ENCODE assay signal across 8 cellular contexts in the genomic region with DNA sequence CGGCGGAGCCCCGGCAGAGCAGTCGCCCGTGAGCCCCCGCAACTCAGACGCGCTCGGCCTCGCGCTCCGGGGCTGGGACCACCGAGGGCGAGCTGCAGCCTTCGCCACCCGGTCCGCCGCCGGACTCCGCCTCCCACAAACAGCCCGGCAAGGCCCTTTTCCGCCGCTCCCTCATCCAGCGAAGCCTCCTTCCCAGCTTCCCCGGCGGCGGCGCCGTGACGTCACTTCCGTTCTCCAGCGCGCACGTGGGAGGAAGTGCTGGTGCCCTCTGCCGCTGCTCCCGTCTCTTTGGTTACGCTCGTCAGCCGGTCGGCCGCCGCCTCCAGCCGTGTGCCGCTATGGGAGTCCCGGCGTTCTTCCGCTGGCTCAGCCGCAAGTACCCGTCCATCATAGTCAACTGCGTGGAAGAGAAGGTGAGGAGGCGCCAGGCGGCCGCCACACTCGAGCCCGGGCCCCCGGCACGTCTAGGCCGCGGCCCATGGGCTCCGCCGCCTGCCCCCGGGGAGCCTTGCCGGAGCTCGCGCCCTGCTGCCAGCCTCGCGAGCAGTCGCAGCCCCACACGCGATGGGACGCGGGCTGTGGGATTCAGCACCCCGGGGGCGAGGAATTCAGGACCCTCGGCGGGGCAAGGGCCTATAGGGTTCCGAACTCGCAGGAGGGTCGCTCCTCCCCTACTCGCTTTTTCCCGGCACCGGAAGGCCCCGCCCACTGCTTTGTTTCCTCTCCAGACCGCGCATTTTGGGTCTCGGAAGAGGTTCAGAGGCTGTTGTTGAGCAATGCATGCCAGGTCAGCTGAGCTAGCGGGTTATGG. TPM values are rescaled to one million over a fixed set of nuclear protein-coding genes. Genes with fewer than 3 reads are reported as not detected.
DNase-seq lines count a peak whose midpoint lies in the region; ATAC-seq and TF ChIP-seq lines count a peak whose summit lies in the region.

A gene with protein sequence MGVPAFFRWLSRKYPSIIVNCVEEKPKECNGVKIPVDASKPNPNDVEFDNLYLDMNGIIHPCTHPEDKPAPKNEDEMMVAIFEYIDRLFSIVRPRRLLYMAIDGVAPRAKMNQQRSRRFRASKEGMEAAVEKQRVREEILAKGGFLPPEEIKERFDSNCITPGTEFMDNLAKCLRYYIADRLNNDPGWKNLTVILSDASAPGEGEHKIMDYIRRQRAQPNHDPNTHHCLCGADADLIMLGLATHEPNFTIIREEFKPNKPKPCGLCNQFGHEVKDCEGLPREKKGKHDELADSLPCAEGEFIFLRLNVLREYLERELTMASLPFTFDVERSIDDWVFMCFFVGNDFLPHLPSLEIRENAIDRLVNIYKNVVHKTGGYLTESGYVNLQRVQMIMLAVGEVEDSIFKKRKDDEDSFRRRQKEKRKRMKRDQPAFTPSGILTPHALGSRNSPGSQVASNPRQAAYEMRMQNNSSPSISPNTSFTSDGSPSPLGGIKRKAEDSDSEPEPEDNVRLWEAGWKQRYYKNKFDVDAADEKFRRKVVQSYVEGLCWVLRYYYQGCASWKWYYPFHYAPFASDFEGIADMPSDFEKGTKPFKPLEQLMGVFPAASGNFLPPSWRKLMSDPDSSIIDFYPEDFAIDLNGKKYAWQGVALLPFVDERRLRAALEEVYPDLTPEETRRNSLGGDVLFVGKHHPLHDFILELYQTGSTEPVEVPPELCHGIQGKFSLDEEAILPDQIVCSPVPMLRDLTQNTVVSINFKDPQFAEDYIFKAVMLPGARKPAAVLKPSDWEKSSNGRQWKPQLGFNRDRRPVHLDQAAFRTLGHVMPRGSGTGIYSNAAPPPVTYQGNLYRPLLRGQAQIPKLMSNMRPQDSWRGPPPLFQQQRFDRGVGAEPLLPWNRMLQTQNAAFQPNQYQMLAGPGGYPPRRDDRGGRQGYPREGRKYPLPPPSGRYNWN (plus strand): TSS at position 271 of the 811 bp plus-strand sequence. CDS start 68 bp downstream, at position 339.

- peaks cover 5% of the 10 kb centered on the region for H3K36me3 Mint-ChIP-seq in T-helper 17 cell (ENCODE audit: low read depth)

- TF ChIP-seq POLR2A in uterus (IDR thresholded peaks at IDR 0.05), result peak; percentile 53 to 84

- H3K27me3 Mint-ChIP-seq in T-helper 17 cell, result peaks cover 18% of the 10 kb centered on the region

- H3K4me1 Mint-ChIP-seq in T-helper 17 cell, result peaks cover 26% of the 10 kb centered on the region

- DNase-seq in NCI-H1694 treated with DMSO at 0.1 percent for 48 hours (lab: John Stamatoyannopoulos, UW), result peak; percentile 77
- peak; percentile 89 to 90 (median 90) for DNase-seq in T-helper 17 cell
- DNase-seq in right atrium auricular region (ENCODE audit: low spot score), result peak; percentile 96
- DNase-seq in pulmonary artery endothelial cell (ENCODE audit: low read depth, low spot score), result peak; percentile 80
- peak; percentile 94 for DNase-seq in uterus

- intact Hi-C loops in uterus (cut with DNase I; ENCODE audit: low total_unique reads), result no loop called here

- H3K27ac Mint-ChIP-seq in T-helper 17 cell, result peak within 1 kb of the TSS; percentile 94

- H3K4me3 ChIP-seq in right atrium auricular region, result peak within 1 kb of the TSS; percentile 70 to 97
- peak within 1 kb of the TSS; percentile 76 to 80 for H3K4me3 ChIP-seq in uterus

- peaks cover 1% of the 10 kb centered on the region for H3K36me3 ChIP-seq in right atrium auricular region
- H3K36me3 ChIP-seq in uterus, result no peaks in the 10 kb centered on the region

- TF ChIP-seq CTCF in right atrium auricular region (IDR thresholded peaks at IDR 0.05) (peak in 1 of 2 donors; percentile 38), uterus (IDR thresholded peaks at IDR 0.05) (peak in 1 of 4 experiments; percentile 14)

- H3K4me3 Mint-ChIP-seq in T-helper 17 cell, result peak within 1 kb of the TSS; percentile 97

- H3K4me1 ChIP-seq in right atrium auricular region (peaks cover 0 to 21% of the 10 kb centered on the region in 2 donors), uterus (peaks cover 0 to 11% of the 10 kb centered on the region in 2 donors)

- H3K9me3 ChIP-seq in T-helper 17 cell (ENCODE audit: control insufficient read depth, low read length, poor library complexity, severe bottlenecking), result no peaks in the 10 kb centered on the region
- H3K9me3 ChIP-seq in right atrium auricular region, result no peaks in the 10 kb centered on the region
- no peaks in the 10 kb centered on the region for H3K9me3 ChIP-seq in uterus

- H3K27me3 ChIP-seq in right atrium auricular region (no peaks in the 10 kb centered on the region), uterus (no peaks in the 10 kb centered on the region)

- H3K27ac ChIP-seq in angular gyrus (ENCODE audit: low read depth, low read length) (peak within 1 kb of the TSS; percentile 79), right atrium auricular region (peak within 1 kb of the TSS; percentile 92 to 96), uterus (peak within 1 kb of the TSS; percentile 92 to 93)

- ATAC-seq in GM18498 (IDR thresholded peaks at IDR 0.05; ENCODE audit: unreplicated experiment), result peak; percentile 95
- ATAC-seq in HG02938 (IDR thresholded peaks at IDR 0.05; ENCODE audit: unreplicated experiment), result peak; percentile 86
- peak; percentile 89 for ATAC-seq in T-helper 17 cell

RNA-seq across cellular contexts. Expression of the gene that starts here (rescaled TPM):
- total RNA-seq in T-helper 17 cell (10 to 100 TPM; 53.7 to 59.2 TPM), right atrium auricular region (10 to 100 TPM; 37.5 to 40.8 TPM), pulmonary artery endothelial cell (95.4 and 100 TPM in 2 replicates), uterus (100 to 1,000 TPM in 1 of 4 donors, 10 to 100 TPM in 3; 32.6 to 100 (median 51.7) TPM)

Comparison
In these comparisons a context has a peak if more than half of its experiments do, and no peak if none do; other contexts are left out.
1. Peak in every context shown above with its lines: DNase-seq, ATAC-seq, H3K4me3 ChIP-seq and H3K27ac ChIP-seq.